Comparison of ENCODE assay signal across 8 cellular contexts in genomic region chr7:55309040-55309991, GRCh38. TPM values are rescaled to one million over a fixed set of nuclear protein-coding genes. Genes with fewer than 3 reads are reported as not detected.
DNase-seq lines count a peak whose midpoint lies in the region; ATAC-seq and TF ChIP-seq lines count a peak whose summit lies in the region.

No MANE protein-coding gene starts in this region.

- H3K36me3 Mint-ChIP-seq in activated B cell treated with CpG ODN at 0.5 μM for 24 hours (ENCODE audit: low read depth), result no peaks in the 10 kb centered on the region

- 74 to 85% methylated on average over 16 to 17 of the region's 17 CpGs for WGBS in esophagus squamous epithelium, 2 donors

- POLR2A ChIA-PET in activated B cell treated with CpG ODN at 0.5 μM for 24 hours (lab: Charles Lee), result no interaction called here

- H3K27me3 Mint-ChIP-seq in activated B cell treated with CpG ODN at 0.5 μM for 24 hours, result peaks cover 2% of the 10 kb centered on the region

- H3K4me3 Mint-ChIP-seq in activated B cell treated with CpG ODN at 0.5 μM for 24 hours, result no peak overlapping the region

- H3K27me3 ChIP-seq in uterus, result no peaks in the 10 kb centered on the region
- peaks cover 0 to 5% (median 0%) of the 10 kb centered on the region in 4 donors for H3K27me3 ChIP-seq in esophagus squamous epithelium

- intact Hi-C loops in activated B cell treated with CpG ODN at 0.5 μM for 24 hours (cut with micrococcal nuclease) (no loop called here), left ventricle myocardium superior (cut with micrococcal nuclease) (no loop called here), uterus (cut with DNase I; ENCODE audit: low total_unique reads) (no loop called here), esophagus squamous epithelium (cut with DNase I) (no loop called here)

- no peak overlapping the region for H3K27ac Mint-ChIP-seq in activated B cell treated with CpG ODN at 0.5 μM for 24 hours

- peak; percentile 88 for ATAC-seq in GM18868 (IDR thresholded peaks at IDR 0.05; ENCODE audit: unreplicated experiment)
- ATAC-seq in HG02885 (IDR thresholded peaks at IDR 0.05; ENCODE audit: poor library complexity, unreplicated experiment), result peak; percentile 92
- peak; percentile 34 for ATAC-seq in activated B cell treated with CpG ODN at 0.5 μM for 24 hours (ENCODE audit: low read depth)
- ATAC-seq in left ventricle myocardium superior, result no peak

- no peak for TF ChIP-seq POLR2A in uterus (IDR thresholded peaks at IDR 0.05)
- TF ChIP-seq POLR2A in esophagus squamous epithelium (IDR thresholded peaks at IDR 0.05), result no peak

- H3K27ac ChIP-seq in uterus (peak overlapping the region; percentile 7 to 38), esophagus squamous epithelium (no peak overlapping the region)

- H3K4me1 Mint-ChIP-seq in activated B cell treated with CpG ODN at 0.5 μM for 24 hours, result peaks cover 9% of the 10 kb centered on the region

- H3K9me3 ChIP-seq in uterus (no peaks in the 10 kb centered on the region), esophagus squamous epithelium (no peaks in the 10 kb centered on the region)

- H3K4me3 ChIP-seq in uterus, result no peak overlapping the region
- H3K4me3 ChIP-seq in esophagus squamous epithelium, result no peak overlapping the region

- CTCF ChIA-PET in activated B cell treated with CpG ODN at 0.5 μM for 24 hours (lab: Charles Lee), result no interaction called here

- no peaks in the 10 kb centered on the region for H3K4me1 ChIP-seq in uterus
- H3K4me1 ChIP-seq in esophagus squamous epithelium, result no peaks in the 10 kb centered on the region

- peaks cover 5% of the 10 kb centered on the region for H3K9me3 Mint-ChIP-seq in activated B cell treated with CpG ODN at 0.5 μM for 24 hours

- H3K36me3 ChIP-seq in uterus (no peaks in the 10 kb centered on the region), esophagus squamous epithelium (no peaks in the 10 kb centered on the region)

- TF ChIP-seq CTCF in activated B cell treated with CpG ODN at 0.5 μM for 24 hours (IDR thresholded peaks at IDR 0.05) (no peak), uterus (IDR thresholded peaks at IDR 0.05) (no peak), esophagus squamous epithelium (IDR thresholded peaks at IDR 0.05) (no peak)

- no peak for DNase-seq in activated B cell treated with CpG ODN at 0.5 μM for 24 hours
- peak; percentile 37 for DNase-seq in left ventricle myocardium superior
- DNase-seq in uterus, result no peak
- DNase-seq in NCI-H1092 treated with DMSO at 0.1 percent for 48 hours (lab: John Stamatoyannopoulos, UW), result no peak
- no peak for DNase-seq in esophagus squamous epithelium (lab: John Stamatoyannopoulos, UW)
- DNase-seq in HuH-7 (ENCODE audit: low spot score), result no peak

RNA-seq across cellular contexts. Expression of gene LANCL2, which starts 55.8 kb away (rescaled TPM):
- total RNA-seq in activated B cell treated with CpG ODN at 0.5 μM for 24 hours (17.8 and 21.5 TPM in 2 replicates), left ventricle myocardium superior (8.4 TPM), uterus (10 to 100 TPM in 1 of 4 donors, 1 to 10 TPM in 3; 3.5 to 31.4 (median 6.7) TPM), esophagus squamous epithelium (10 to 100 TPM in 2 of 4 donors, 1 to 10 TPM in 2; 6.4 to 12.8 (median 9.7) TPM)

Comparison
In these comparisons a context has a peak if more than half of its experiments do, and no peak if none do; other contexts are left out.
1. H3K27ac ChIP-seq: peak in uterus (2 of 2); none in esophagus squamous epithelium (0 of 4).